In genomic region chr3:194518652-194519051, GRCh38 we compare ENCODE assay signal across 22 cellular contexts. TPM values are rescaled to one million over a fixed set of nuclear protein-coding genes. Genes with fewer than 3 reads are reported as not detected.
A peak's percentile ranks its signal among the peaks of the same experiment; 100 is the strongest.
DNase-seq lines count a peak whose midpoint lies in the region; ATAC-seq lines count a peak whose summit lies in the region.
"Had no signal": no experiment of that assay in that cellular context is flagged by ENCODE, and none has a peak within 500 bp of the region (broad histone marks: within the 10 kb centered on the region; RNA-seq: fewer than 3 reads in every experiment).

No MANE protein-coding gene starts in this region.

- no peak overlapping the region for H3K4me3 Mint-ChIP-seq in stimulated activated naive CD8-positive, alpha-beta T cell treated with anti-CD3 and anti-CD28 coated beads, Interleukin-15, amount 100 ng/mL, for 72 hours
- no peak overlapping the region for H3K4me3 Mint-ChIP-seq in activated CD8-positive, alpha-beta T cell treated with anti-CD3 and anti-CD28 coated beads, Interleukin-2, amount 10 ng/mL, durations not matched to agents 7 days and 5 days
- H3K4me3 Mint-ChIP-seq: activated CD4-positive, alpha-beta memory T cell treated with anti-CD3 and anti-CD28 coated beads for 36 hours; T-helper 17 cell had no signal

- peak; percentile 44 for ATAC-seq in stimulated activated naive CD8-positive, alpha-beta T cell treated with anti-CD3 and anti-CD28 coated beads, Interleukin-15, Interleukin-2, amounts not matched to agents 100 U/mL and 50 U/mL, for 24 hours
- ATAC-seq in stimulated activated naive CD8-positive, alpha-beta T cell treated with anti-CD3 and anti-CD28 coated beads, Interleukin-15, amount 100 ng/mL, for 72 hours = no peak
- ATAC-seq in activated CD8-positive, alpha-beta T cell treated with anti-CD3 and anti-CD28 coated beads, Interleukin-2, amount 10 ng/mL, durations not matched to agents 7 days and 5 days = no peak
- ATAC-seq in activated CD4-positive, CD25-positive, alpha-beta regulatory T cell treated with anti-CD3 and anti-CD28 coated beads, Interleukin-2, amount 50 U/mL, for 24 hours = no peak
- ATAC-seq: lower lobe of right lung, T-helper 17 cell had no signal

- H3K36me3 ChIP-seq in adipocyte (ENCODE audit: control insufficient read depth, insufficient read depth, low read length, severe bottlenecking) = no peaks in the 10 kb centered on the region
- H3K36me3 ChIP-seq in Karpas-422 (ENCODE audit: insufficient read depth, low read length) = no peaks in the 10 kb centered on the region
- H3K36me3 ChIP-seq: lower lobe of right lung, Peyer's patch had no signal

- peaks cover 0 to 8% of the 10 kb centered on the region in 2 donors for H3K9me3 Mint-ChIP-seq in stimulated activated naive CD8-positive, alpha-beta T cell treated with anti-CD3 and anti-CD28 coated beads, Interleukin-15, amount 100 ng/mL, for 72 hours
- H3K9me3 Mint-ChIP-seq in activated CD8-positive, alpha-beta T cell treated with anti-CD3 and anti-CD28 coated beads, Interleukin-2, amount 10 ng/mL, durations not matched to agents 7 days and 5 days (ENCODE audit: insufficient read depth) = no peaks in the 10 kb centered on the region

- H3K4me2 ChIP-seq in Karpas-422 (ENCODE audit: low read depth, low read length, poor library complexity, severe bottlenecking) = no peak overlapping the region
- H3K4me2 ChIP-seq: KMS-11 had no signal

- H3K9ac ChIP-seq in adipocyte (ENCODE audit: low read length) (no peak overlapping the region), Karpas-422 (ENCODE audit: low read length) (no peak overlapping the region)
- H3K9ac ChIP-seq: KMS-11 had no signal

- no peak overlapping the region for H3K4me3 ChIP-seq in adipocyte (ENCODE audit: low read length)
- H3K4me3 ChIP-seq in Karpas-422 (ENCODE audit: low read length) = no peak overlapping the region
- H3K4me3 ChIP-seq: lower lobe of right lung, Peyer's patch had no signal

- H3K9me3 ChIP-seq in adipocyte (ENCODE audit: control insufficient read depth, low read length) (no peaks in the 10 kb centered on the region), Karpas-422 (ENCODE audit: low read length) (no peaks in the 10 kb centered on the region)
- H3K9me3 ChIP-seq: lower lobe of right lung, Peyer's patch had no signal

- peaks cover 10% of the 10 kb centered on the region for H3K27me3 Mint-ChIP-seq in stimulated activated naive CD8-positive, alpha-beta T cell treated with anti-CD3 and anti-CD28 coated beads, Interleukin-15, amount 100 ng/mL, for 72 hours
- peaks cover 13% of the 10 kb centered on the region for H3K27me3 Mint-ChIP-seq in activated CD8-positive, alpha-beta T cell treated with anti-CD3 and anti-CD28 coated beads, Interleukin-2, amount 10 ng/mL, durations not matched to agents 7 days and 5 days (ENCODE audit: low read depth)
- H3K27me3 Mint-ChIP-seq: T-helper 17 cell had no signal

- no peak overlapping the region for H3K27ac ChIP-seq in Karpas-422 (ENCODE audit: low read length)
- H3K27ac ChIP-seq: KMS-11, lower lobe of right lung, Peyer's patch, VCaP had no signal

- H2AFZ ChIP-seq in Karpas-422 (ENCODE audit: low read length) = no peak overlapping the region

- no peak for DNase-seq in stimulated activated naive CD8-positive, alpha-beta T cell treated with anti-CD3 and anti-CD28 coated beads, Interleukin-15, Interleukin-2, amounts not matched to agents 100 U/mL and 50 U/mL, for 24 hours
- DNase-seq in stimulated activated naive CD8-positive, alpha-beta T cell treated with anti-CD3 and anti-CD28 coated beads, Interleukin-15, amount 100 ng/mL, for 72 hours = no peak
- peak; percentile 46 for DNase-seq in adipocyte (ENCODE audit: low read depth)
- peak; percentile 79 for DNase-seq in fibroblast of peridontal ligament (ENCODE audit: extremely low read depth)
- no peak for DNase-seq in Karpas-422
- no peak for DNase-seq in activated CD8-positive, alpha-beta T cell treated with anti-CD3 and anti-CD28 coated beads, Interleukin-2, amount 10 ng/mL, durations not matched to agents 7 days and 5 days
- DNase-seq in effector CD4-positive, alpha-beta T cell = no peak
- DNase-seq: activated CD4-positive, alpha-beta memory T cell treated with anti-CD3 and anti-CD28 coated beads for 36 hours; activated gamma-delta T cell treated with Interleukin-2 at 50 U/mL for 16 hours; activated T-cell treated with anti-CD3 and anti-CD28 coated beads for 4 hours; amygdala; hippocampal formation; lower lobe of right lung; NCI-H1048; NCI-H1930; NCI-H345; Peyer's patch; retina; T-helper 17 cell had no signal

- CTCF ChIA-PET in activated CD8-positive, alpha-beta T cell treated with anti-CD3 and anti-CD28 coated beads, Interleukin-2, amount 10 ng/mL, durations not matched to agents 7 days and 5 days (lab: Charles Lee) = no interaction called here

- no peaks in the 10 kb centered on the region for H3K27me3 ChIP-seq in adipocyte (replicated peaks; ENCODE audit: control insufficient read depth, insufficient read depth, low read length)
- H3K27me3 ChIP-seq in Karpas-422 (ENCODE audit: low read length) = no peaks in the 10 kb centered on the region
- H3K27me3 ChIP-seq: Peyer's patch had no signal

- H3K27ac Mint-ChIP-seq in stimulated activated naive CD8-positive, alpha-beta T cell treated with anti-CD3 and anti-CD28 coated beads, Interleukin-15, amount 100 ng/mL, for 72 hours = no peak overlapping the region
- no peak overlapping the region for H3K27ac Mint-ChIP-seq in activated CD8-positive, alpha-beta T cell treated with anti-CD3 and anti-CD28 coated beads, Interleukin-2, amount 10 ng/mL, durations not matched to agents 7 days and 5 days
- H3K27ac Mint-ChIP-seq: activated CD4-positive, alpha-beta memory T cell treated with anti-CD3 and anti-CD28 coated beads for 36 hours; T-helper 17 cell had no signal

- peaks cover 23% of the 10 kb centered on the region for H3K4me1 Mint-ChIP-seq in stimulated activated naive CD8-positive, alpha-beta T cell treated with anti-CD3 and anti-CD28 coated beads, Interleukin-15, amount 100 ng/mL, for 72 hours
- H3K4me1 Mint-ChIP-seq in activated CD8-positive, alpha-beta T cell treated with anti-CD3 and anti-CD28 coated beads, Interleukin-2, amount 10 ng/mL, durations not matched to agents 7 days and 5 days (ENCODE audit: low read depth) = peaks cover 10% of the 10 kb centered on the region

- no peaks in the 10 kb centered on the region for H4K20me1 ChIP-seq in Karpas-422 (ENCODE audit: insufficient read depth, low read depth, low read length)

- no peaks in the 10 kb centered on the region for H3K36me3 Mint-ChIP-seq in activated CD8-positive, alpha-beta T cell treated with anti-CD3 and anti-CD28 coated beads, Interleukin-2, amount 10 ng/mL, durations not matched to agents 7 days and 5 days (ENCODE audit: low read depth)

- POLR2A ChIA-PET in activated CD8-positive, alpha-beta T cell treated with anti-CD3 and anti-CD28 coated beads, Interleukin-2, amount 10 ng/mL, durations not matched to agents 7 days and 5 days (lab: Charles Lee) = no interaction called here

- H3K4me1 ChIP-seq in adipocyte (ENCODE audit: control insufficient read depth, insufficient read depth, low read length) (peaks cover 36% of the 10 kb centered on the region), Karpas-422 (ENCODE audit: low read length) (peaks cover 7% of the 10 kb centered on the region)
- H3K4me1 ChIP-seq: lower lobe of right lung, Peyer's patch had no signal

- H3K9me2 ChIP-seq in Karpas-422 (replicated peaks; ENCODE audit: insufficient read depth, low read length) = no peaks in the 10 kb centered on the region

- H3K79me2 ChIP-seq in Karpas-422 (ENCODE audit: low read length) = no peaks in the 10 kb centered on the region

RNA-seq across cellular contexts. Expression of gene ATP13A3, which starts 31.9 kb away (rescaled TPM):
- 331 and 337 TPM in 2 replicates for total RNA-seq in Karpas-422 (2014; rRNA removed; shearing (Covaris generic); ENCODE audit: low replicate concordance)
- 10 to 100 TPM; 63.9 to 66.8 TPM for total RNA-seq in activated CD8-positive, alpha-beta T cell treated with anti-CD3 and anti-CD28 coated beads, Interleukin-2, amount 10 ng/mL, durations not matched to agents 7 days and 5 days

Comparison
In these comparisons a context has a peak if more than half of its experiments do, and no peak if none do; other contexts are left out.
1. DNase-seq: peak in adipocyte (single experiment) and fibroblast of peridontal ligament (single experiment); none in stimulated activated naive CD8-positive, alpha-beta T cell treated with anti-CD3 and anti-CD28 coated beads, Interleukin-15, Interleukin-2, amounts not matched to agents 100 U/mL and 50 U/mL, for 24 hours (single experiment), stimulated activated naive CD8-positive, alpha-beta T cell treated with anti-CD3 and anti-CD28 coated beads, Interleukin-15, amount 100 ng/mL, for 72 hours (0 of 2), Karpas-422 (single experiment), activated CD8-positive, alpha-beta T cell treated with anti-CD3 and anti-CD28 coated beads, Interleukin-2, amount 10 ng/mL, durations not matched to agents 7 days and 5 days (single experiment) and effector CD4-positive, alpha-beta T cell (single experiment).